Comparison of ENCODE assay signal across 8 cellular contexts in the genomic region with DNA sequence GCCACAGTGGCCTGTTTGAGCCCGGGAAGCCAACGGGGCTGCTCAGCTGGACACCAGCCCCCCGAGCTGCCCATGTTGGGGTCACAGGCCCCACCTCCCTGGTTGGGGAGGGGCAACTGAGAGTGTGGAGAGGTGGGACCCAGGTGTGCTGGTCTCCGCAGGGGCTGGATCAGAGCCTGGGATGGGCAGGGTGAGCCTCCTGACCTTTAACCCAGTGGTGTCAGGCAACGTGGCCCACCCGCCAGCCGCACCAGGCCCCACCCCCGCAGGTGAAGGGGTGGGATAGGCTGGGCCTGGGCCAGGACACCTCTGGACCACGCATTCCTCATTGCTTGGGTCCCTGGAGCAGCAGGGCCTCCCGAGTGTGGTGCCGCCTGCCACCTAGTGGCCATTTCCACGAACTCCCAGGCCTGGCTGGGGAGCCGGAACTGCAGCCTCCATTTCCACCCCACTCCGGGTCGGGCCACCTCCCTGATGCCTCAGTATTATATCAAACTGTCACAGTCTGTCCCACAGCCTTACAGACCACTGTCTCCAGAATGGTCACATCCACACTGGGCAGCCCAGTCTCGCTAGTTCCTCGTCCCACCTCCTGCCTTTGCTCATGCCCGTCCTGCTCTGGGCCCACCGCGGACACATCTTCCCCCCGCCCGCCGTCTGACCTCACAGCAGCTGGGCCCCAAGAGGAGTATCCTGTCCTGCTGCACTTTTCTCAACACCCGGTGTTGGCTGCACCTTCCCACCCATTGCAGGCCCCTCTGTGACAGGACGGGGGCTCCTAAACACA. TPM values are rescaled to one million over a fixed set of nuclear protein-coding genes. Genes with fewer than 3 reads are reported as not detected.
DNase-seq lines count a peak whose midpoint lies in the region; ATAC-seq, FAIRE-seq and TF ChIP-seq lines count a peak whose summit lies in the region.

No MANE protein-coding gene starts in this region.

- no peaks in the 10 kb centered on the region for H3K27me3 Mint-ChIP-seq in CD8-positive, alpha-beta T cell (ENCODE audit: low read depth)
- no peaks in the 10 kb centered on the region for H3K27me3 Mint-ChIP-seq in activated CD4-positive, alpha-beta T cell treated with anti-CD3 and anti-CD28 coated beads, Interleukin-2, amount 10 ng/mL, durations not matched to agents 24 days and 14 days

- no peak overlapping the region for H3K4me3 ChIP-seq in CD8-positive, alpha-beta T cell (ENCODE audit: low read depth, low read length)
- H3K4me3 ChIP-seq in GM23248 (no peak overlapping the region), choroid plexus epithelial cell (ENCODE audit: low read depth, low read length) (no peak overlapping the region), HepG2 (replicated peaks in 1 of 3; ENCODE audit: insufficient read depth in 1 of 3, low read depth in 2 of 3, low read length in 3 of 3) (no peak overlapping the region)

- H3K36me3 ChIP-seq in CD8-positive, alpha-beta T cell (ENCODE audit: insufficient read depth, low read length): no peaks in the 10 kb centered on the region
- H3K36me3 ChIP-seq in GM23248 (ENCODE audit: low read depth) (no peaks in the 10 kb centered on the region), HepG2 (replicated peaks in 1 of 2; ENCODE audit: control insufficient read depth in 1 of 2, insufficient read depth in 2 of 2, low read length in 2 of 2) (peaks cover 23 to 42% of the 10 kb centered on the region in 2 experiments; a peak in 4 of 5 replicates)

- no peak for TF ChIP-seq EP300 in HepG2 (IDR thresholded peaks at IDR 0.05; ENCODE audit: low read depth in 2 of 2, low read length in 2 of 2)
- no peak for TF ChIP-seq EP300 in HepG2 (CRISPR knock-in tag; IDR thresholded peaks at IDR 0.05; ENCODE audit: borderline replicate concordance)

- peak; percentile 76 for TF ChIP-seq RAD21 in HepG2 (CRISPR knock-in tag; IDR thresholded peaks at IDR 0.05)

- no peaks in the 10 kb centered on the region for H3K9me2 ChIP-seq in GM23248 (ENCODE audit: insufficient read depth)

- H3K9me3 ChIP-seq in CD8-positive, alpha-beta T cell (ENCODE audit: low read length): no peaks in the 10 kb centered on the region
- H3K9me3 ChIP-seq in GM23248 (ENCODE audit: low read depth) (no peaks in the 10 kb centered on the region), HepG2 (ENCODE audit: low read length) (no peaks in the 10 kb centered on the region)

- TF ChIP-seq CTCF in CD8-positive, alpha-beta T cell (IDR thresholded peaks at IDR 0.05): peak; percentile 84
- TF ChIP-seq CTCF in choroid plexus epithelial cell (conservative IDR thresholded peaks at IDR 0.05; ENCODE audit: low read depth, low read length): peak; percentile 91
- peak; percentile 93 for TF ChIP-seq CTCF in HepG2 (CRISPR knock-in tag; IDR thresholded peaks at IDR 0.05)

- peak; percentile 99 for ATAC-seq in CD8-positive, alpha-beta T cell
- peak; percentile 91 for ATAC-seq in HepG2
- ATAC-seq in HG03565 (IDR thresholded peaks at IDR 0.05; ENCODE audit: unreplicated experiment): no peak

- intact Hi-C loops in CD8-positive, alpha-beta T cell (cut with DNase I, micrococcal nuclease): loop anchor here (1.0 kb wide), 3 partner anchors 13 to 190 kb away; partner anchors contain the start of gene PPP6R3 (in 1 of the 2)
- intact Hi-C loops in activated CD4-positive, alpha-beta T cell treated with anti-CD3 and anti-CD28 coated beads, Interleukin-2, amount 10 ng/mL, durations not matched to agents 24 days and 14 days (cut with micrococcal nuclease): loop anchor here (2.0 kb wide), 1 partner anchor 190 kb away; no protein-coding TSS in a partner anchor
- intact Hi-C loops in HepG2 (cut with micrococcal nuclease; ENCODE audit: unreplicated experiment): loop anchor here (1.0 to 2.0 kb wide), 2 partner anchors 149 to 190 kb away; no protein-coding TSS in a partner anchor

- H4K20me1 ChIP-seq in GM23248 (ENCODE audit: insufficient read depth): no peaks in the 10 kb centered on the region
- H4K20me1 ChIP-seq in HepG2 (ENCODE audit: insufficient read depth, low read length): peaks cover 7% of the 10 kb centered on the region; the same call in 1 of the 2 replicates

- H3K9me3 Mint-ChIP-seq in CD8-positive, alpha-beta T cell: no peaks in the 10 kb centered on the region
- H3K9me3 Mint-ChIP-seq in activated CD4-positive, alpha-beta T cell treated with anti-CD3 and anti-CD28 coated beads, Interleukin-2, amount 10 ng/mL, durations not matched to agents 24 days and 14 days: no peaks in the 10 kb centered on the region

- H3K27ac Mint-ChIP-seq in CD8-positive, alpha-beta T cell: no peak overlapping the region
- no peak overlapping the region for H3K27ac Mint-ChIP-seq in activated CD4-positive, alpha-beta T cell treated with anti-CD3 and anti-CD28 coated beads, Interleukin-2, amount 10 ng/mL, durations not matched to agents 24 days and 14 days

- WGBS in GM23248 (ENCODE audit: low coverage in 1 of 2, low lambda C conversion rate in 2 of 2, missing lambda C conversion rate in 2 of 2), 2 experiments: 43 to 55% methylated on average over 20 to 23 of the region's 25 CpGs
- 65% methylated on average over 21 of the region's 25 CpGs for WGBS in HepG2 (ENCODE audit: low lambda C conversion rate)

- no peaks in the 10 kb centered on the region for H3K36me3 Mint-ChIP-seq in CD8-positive, alpha-beta T cell
- H3K36me3 Mint-ChIP-seq in activated CD4-positive, alpha-beta T cell treated with anti-CD3 and anti-CD28 coated beads, Interleukin-2, amount 10 ng/mL, durations not matched to agents 24 days and 14 days (ENCODE audit: low read depth): no peaks in the 10 kb centered on the region

- H3K4me1 ChIP-seq in CD8-positive, alpha-beta T cell (ENCODE audit: insufficient read depth, low read length): peaks cover 7% of the 10 kb centered on the region
- H3K4me1 ChIP-seq in GM23248 (ENCODE audit: insufficient read depth) (no peaks in the 10 kb centered on the region), HepG2 (ENCODE audit: insufficient read depth, low read length) (no peaks in the 10 kb centered on the region)

- CTCF ChIA-PET in CD8-positive, alpha-beta T cell (lab: Charles Lee): interaction anchor here (0.6 to 1.9 kb wide), 4 partner anchors 44 to 194 kb away, joined by 3 to 6 read pairs (median 4); no protein-coding TSS in a partner anchor
- CTCF ChIA-PET in HepG2 (lab: Yijun Ruan, JAX; ENCODE audit: low intra/inter-chr PET ratio, low total read pairs): interaction anchor here (0.8 kb wide), 1 partner anchor 190 kb away, joined by 3 read pairs; no protein-coding TSS in a partner anchor

- peak overlapping the region; percentile 81 for H2AFZ ChIP-seq in GM23248
- H2AFZ ChIP-seq in HepG2 (ENCODE audit: low read length): no peak overlapping the region

- H3K4me2 ChIP-seq in GM23248 (ENCODE audit: unreplicated experiment) (no peak overlapping the region), HepG2 (ENCODE audit: low read depth, low read length) (no peak overlapping the region)

- no peaks in the 10 kb centered on the region for H3F3A ChIP-seq in GM23248 (ENCODE audit: insufficient read depth)

- H3K79me2 ChIP-seq in GM23248 (ENCODE audit: insufficient read depth): no peaks in the 10 kb centered on the region
- no peaks in the 10 kb centered on the region for H3K79me2 ChIP-seq in HepG2 (ENCODE audit: insufficient read depth, low read length)

- H3K27ac ChIP-seq in CD8-positive, alpha-beta T cell (ENCODE audit: low read depth, low read length): no peak overlapping the region
- H3K27ac ChIP-seq in GM23248 (no peak overlapping the region), HepG2 (ENCODE audit: extremely low read length, insufficient read depth, low read length) (no peak overlapping the region)

- peak; percentile 57 to 85 (median 72) for DNase-seq in CD8-positive, alpha-beta T cell
- DNase-seq in GM23248 (peak; percentile 81), NCI-H226 (peak; percentile 50), choroid plexus epithelial cell (ENCODE audit: low read depth) (peak; percentile 78), HepG2 (ENCODE audit: low spot score) (peak; percentile 59)
- DNase-seq in activated CD4-positive, alpha-beta T cell treated with anti-CD3 and anti-CD28 coated beads, Interleukin-2, amount 10 ng/mL, durations not matched to agents 24 days and 14 days: peak; percentile 93
- DNase-seq in stimulated activated CD4-positive, alpha-beta T cell treated with anti-CD3 and anti-CD28 coated beads, Interleukin-4, amount 100 ng/mL, for 24 hours: peak; percentile 81

- BruUV-seq in HepG2 (replicated peaks; lab: Mats Ljungman, UMichigan): no TSS peak

- peak overlapping the region; percentile 26 for H3K4me3 Mint-ChIP-seq in CD8-positive, alpha-beta T cell
- no peak overlapping the region for H3K4me3 Mint-ChIP-seq in activated CD4-positive, alpha-beta T cell treated with anti-CD3 and anti-CD28 coated beads, Interleukin-2, amount 10 ng/mL, durations not matched to agents 24 days and 14 days

- no peak overlapping the region for H3K9ac ChIP-seq in GM23248
- H3K9ac ChIP-seq in HepG2 (ENCODE audit: insufficient read depth, low read depth, low read length): no peak overlapping the region

- POLR2A ChIA-PET in CD8-positive, alpha-beta T cell (lab: Charles Lee): no interaction called here
- POLR2A ChIA-PET in HepG2 (lab: Yijun Ruan, JAX): interaction anchor here (1.1 kb wide), 1 partner anchor 238 kb away, joined by 3 read pairs; no protein-coding TSS in a partner anchor

- no peaks in the 10 kb centered on the region for H3K27me3 ChIP-seq in CD8-positive, alpha-beta T cell (ENCODE audit: insufficient read depth, low read length)
- no peaks in the 10 kb centered on the region for H3K27me3 ChIP-seq in GM23248 (replicated peaks; ENCODE audit: insufficient read depth)
- H3K27me3 ChIP-seq in HepG2 (ENCODE audit: control insufficient read depth in 1 of 2, insufficient read depth in 2 of 2, low read length in 2 of 2): no peaks in the 10 kb centered on the region

- no peak for TF ChIP-seq POLR2A in HepG2 (IDR thresholded peaks at IDR 0.05; ENCODE audit: insufficient read depth in 1 of 2, low read depth in 2 of 2, low read length in 2 of 2)

- peaks cover 4% of the 10 kb centered on the region for H3K4me1 Mint-ChIP-seq in CD8-positive, alpha-beta T cell (ENCODE audit: low read depth)
- H3K4me1 Mint-ChIP-seq in activated CD4-positive, alpha-beta T cell treated with anti-CD3 and anti-CD28 coated beads, Interleukin-2, amount 10 ng/mL, durations not matched to agents 24 days and 14 days: peaks cover 6% of the 10 kb centered on the region

- peak; percentile 32 for FAIRE-seq in HepG2 (lab: Jason Lieb, UNC)

- in situ Hi-C loops in GM23248 (cut with MboI): no loop called here
- in situ Hi-C loops in HepG2 (cut with HindIII; ENCODE audit: extremely low pct_ligation_motif_present, low pct_unique_long_range_greater_than_20kb): loop anchor here (5.0 kb wide), 1 partner anchor 190 kb away; no protein-coding TSS in a partner anchor

RNA-seq across cellular contexts. Expression of gene PPP6R3, which starts 13.3 kb away (rescaled TPM):
- 100 to 1,000 TPM; 113 to 114 TPM for total RNA-seq in CD8-positive, alpha-beta T cell
- 71.2 and 96.0 TPM in 2 replicates for total RNA-seq in GM23248 (2014; rRNA removed; shearing (Covaris generic))
- 47.5 and 47.9 TPM in 2 replicates for polyA plus RNA-seq in GM23248 (2016; fragmentation: Nextera tagmentation; extraction: Ambion mirVana)
- total RNA-seq in activated CD4-positive, alpha-beta T cell treated with anti-CD3 and anti-CD28 coated beads, Interleukin-2, amount 10 ng/mL, durations not matched to agents 24 days and 14 days: 124 and 132 TPM in 2 replicates
- 83.4 and 116 TPM in 2 replicates for total RNA-seq in HepG2 (2016; rRNA removed; fragmentation: Illumina TruSeq; extraction: Trizol)
- total RNA-seq in HepG2 (2016; cell fraction: cytosol; rRNA removed; fragmentation: Illumina TruSeq; extraction: Trizol; ENCODE audit: low read depth): 49.8 and 56.0 TPM in 2 replicates
- 85.1 and 111 TPM in 2 replicates for total RNA-seq in HepG2 (2016; cell fraction: insoluble cytoplasmic fraction; rRNA removed; fragmentation: Illumina TruSeq; extraction: Trizol)
- 37.5 and 46.3 TPM in 2 replicates for total RNA-seq in HepG2 (2016; cell fraction: membrane; rRNA removed; fragmentation: Illumina TruSeq; extraction: Trizol)
- total RNA-seq in HepG2 (2016; cell fraction: nucleus; rRNA removed; fragmentation: Illumina TruSeq; extraction: Trizol): 111 and 115 TPM in 2 replicates
- 30.9 and 41.2 TPM in 2 replicates for polyA plus RNA-seq in HepG2 (2011; rRNA removed)
- polyA plus RNA-seq in HepG2 (2011; cell fraction: cytosol; rRNA removed): 18.1 and 20.9 TPM in 2 replicates
- polyA plus RNA-seq in HepG2 (2011; cell fraction: nucleus; rRNA removed): 63.6 and 74.5 TPM in 2 replicates
- polyA plus RNA-seq in HepG2 (2012): 32.1 and 33.2 TPM in 2 replicates
- polyA plus RNA-seq in HepG2 (2016; cell fraction: cytosol; fragmentation: Illumina TruSeq; extraction: Trizol; ENCODE audit: low read depth): 1.3 and 1.9 TPM in 2 replicates
- polyA plus RNA-seq in HepG2 (2016; cell fraction: insoluble cytoplasmic fraction; fragmentation: Illumina TruSeq; extraction: Trizol; ENCODE audit: low read depth): 58.4 and 61.6 TPM in 2 replicates
- 5.5 and 6.1 TPM in 2 replicates for polyA plus RNA-seq in HepG2 (2016; cell fraction: membrane; fragmentation: Illumina TruSeq; extraction: Trizol; ENCODE audit: low read depth)
- 79.2 and 84.2 TPM in 2 replicates for polyA plus RNA-seq in HepG2 (2016; cell fraction: nucleus; fragmentation: Illumina TruSeq; extraction: Trizol; ENCODE audit: insufficient read depth, low read depth)
- polyA minus RNA-seq in HepG2 (2011; rRNA and poly(A)+ RNA removed; ENCODE audit: low replicate concordance): 80.8 and 126 TPM in 2 replicates
- polyA minus RNA-seq in HepG2 (2011; cell fraction: cytosol; rRNA and poly(A)+ RNA removed): 50.9 and 56.9 TPM in 2 replicates
- polyA minus RNA-seq in HepG2 (2011; cell fraction: nucleus; rRNA and poly(A)+ RNA removed): 188 and 194 TPM in 2 replicates
